12 cellular contexts compared by ENCODE assay signal in genomic region chr1:110576441-110576840, GRCh38. TPM values are rescaled to one million over a fixed set of nuclear protein-coding genes. Genes with fewer than 3 reads are reported as not detected.
"Had no signal": no experiment of that assay in that cellular context is flagged by ENCODE, and none has a peak within 500 bp of the region (broad histone marks: within the 10 kb centered on the region; RNA-seq: fewer than 3 reads in every experiment).

No MANE protein-coding gene starts in this region.

- H3K9ac ChIP-seq: KMS-11 had no signal

- H3K27ac Mint-ChIP-seq: IgD-negative memory B cell had no signal

- DNase-seq: IMR-90, Karpas-422, Kasumi-1, KBM-7, KG1 had no signal

- H3K4me2 ChIP-seq: KMS-11 had no signal

- H3K4me1 Mint-ChIP-seq: IgD-negative memory B cell had no signal

- H3K9me3 Mint-ChIP-seq: IgD-negative memory B cell had no signal

- ATAC-seq: HepG2 had no signal

- H3K4me3 Mint-ChIP-seq: IgD-negative memory B cell had no signal

- H3K36me3 Mint-ChIP-seq: IgD-negative memory B cell had no signal

- FAIRE-seq: HepG2, HTR-8/SVneo had no signal

- H3K27ac ChIP-seq: HL-60, KMS-11 had no signal

RNA-seq across cellular contexts. Expression of gene KCNA2, which starts 29.7 kb away (rescaled TPM):
- total RNA-seq: HepG2, HT-29, HT1080, IMR-90 had no signal
- polyA plus RNA-seq: HepG2, IgD-negative memory B cell, IMR-90 had no signal

RNA-seq across cellular contexts. Expression of gene KCNA10, which starts 57.5 kb away (rescaled TPM):
- total RNA-seq: HepG2, HT-29, HT1080, IMR-90 had no signal
- polyA plus RNA-seq: HepG2, IgD-negative memory B cell, IMR-90 had no signal
